ENCODE assay signal across 8 cellular contexts in the genomic region with DNA sequence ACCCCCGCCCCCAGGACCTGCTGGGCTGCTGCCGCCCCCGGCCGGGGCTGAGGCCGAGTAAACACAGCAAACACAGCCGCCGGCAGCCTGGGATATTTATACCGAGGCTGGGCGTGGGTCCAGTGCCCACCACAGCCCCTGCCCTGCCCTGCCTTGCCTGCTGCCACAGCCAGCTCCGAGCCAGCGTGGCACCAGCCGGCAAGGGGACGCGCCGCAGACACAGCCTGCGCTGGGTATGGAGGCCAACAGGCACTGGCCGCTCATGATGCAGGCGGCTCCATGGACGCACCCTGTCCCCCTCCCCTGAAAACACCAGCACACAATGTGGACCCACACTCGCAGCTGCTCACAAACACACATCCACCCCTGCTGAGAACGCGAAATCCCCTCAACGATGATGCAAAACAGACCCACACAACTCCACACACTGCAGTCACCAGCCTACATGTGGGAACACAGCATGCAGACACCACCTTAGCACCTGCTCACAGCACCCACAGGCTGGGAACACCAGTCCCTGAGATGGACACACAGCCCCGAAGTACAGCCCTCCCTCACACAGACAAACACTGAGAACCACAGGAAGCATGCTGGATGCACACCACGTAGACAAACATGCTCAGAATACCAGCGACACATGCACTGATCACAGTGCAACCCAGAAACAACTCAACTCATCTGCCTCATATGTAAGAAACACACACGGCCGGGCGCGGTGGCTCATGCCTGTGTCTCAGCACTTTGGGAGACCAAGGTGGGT. TPM values are rescaled to one million over a fixed set of nuclear protein-coding genes. Genes with fewer than 3 reads are reported as not detected.
DNase-seq lines count a peak whose midpoint lies in the region; ATAC-seq, FAIRE-seq and TF ChIP-seq lines count a peak whose summit lies in the region.

No MANE protein-coding gene starts in this region.

- POLR2A ChIA-PET in AG04450 (lab: Yijun Ruan, JAX) = interaction anchor here (0.9 to 4.9 kb wide), 2 partner anchors 26 to 40 kb away, joined by 7 to 43 read pairs; partner anchors contain the start of gene TGFB1

- H3K27ac Mint-ChIP-seq in activated T-cell treated with anti-CD3 and anti-CD28 coated beads, Interleukin-2, amount 50 U/mL, for 72 hours = peak overlapping the region; percentile 68

- H3K9me3 ChIP-seq in AG04450 (ENCODE audit: control insufficient read depth, insufficient read depth, low read length) = no peaks in the 10 kb centered on the region; the same call in 1 of the 2 replicates

- peaks cover 64% of the 10 kb centered on the region for H3K4me1 Mint-ChIP-seq in activated T-cell treated with anti-CD3 and anti-CD28 coated beads, Interleukin-2, amount 50 U/mL, for 72 hours (ENCODE audit: low read depth)

- H3K27me3 Mint-ChIP-seq in activated T-cell treated with anti-CD3 and anti-CD28 coated beads, Interleukin-2, amount 50 U/mL, for 72 hours (ENCODE audit: low read depth) = no peaks in the 10 kb centered on the region

- H3K36me3 Mint-ChIP-seq in activated T-cell treated with anti-CD3 and anti-CD28 coated beads, Interleukin-2, amount 50 U/mL, for 72 hours (ENCODE audit: insufficient read depth in 2 of 2) = peaks cover 10 to 22% of the 10 kb centered on the region in 2 donors

- H3K27ac ChIP-seq in AG04450 (ENCODE audit: low read depth, low read length) (peak overlapping the region; percentile 100), rectal smooth muscle tissue (ENCODE audit: low read depth, low read length) (peak overlapping the region; percentile 79)

- intact Hi-C loops in Right ventricle myocardium superior (cut with DNase I) = no loop called here

- peak; percentile 70 for FAIRE-seq in GM19239 (lab: Jason Lieb, UNC)

- H3K4me3 ChIP-seq in AG04450 (ENCODE audit: low read depth, low read length) (peak overlapping the region; percentile 12; the same call in 1 of the 2 replicates), rectal smooth muscle tissue (ENCODE audit: low read length) (peak overlapping the region; percentile 51)

- H3K36me3 ChIP-seq in rectal smooth muscle tissue (ENCODE audit: control insufficient read depth, insufficient read depth, low read length) = peaks cover 2% of the 10 kb centered on the region

- H3K9me3 Mint-ChIP-seq in activated T-cell treated with anti-CD3 and anti-CD28 coated beads, Interleukin-2, amount 50 U/mL, for 72 hours = no peaks in the 10 kb centered on the region

- CTCF ChIA-PET in AG04450 (lab: Charles Lee) = interaction anchor here (1.0 kb wide), 1 partner anchor 27 kb away, joined by 3 read pairs; no protein-coding TSS in a partner anchor

- no peak for ATAC-seq in activated T-cell treated with anti-CD3 and anti-CD28 coated beads, Interleukin-2, amount 50 U/mL, for 72 hours (replicated peaks in 1 of 2)
- ATAC-seq in Right ventricle myocardium superior (ENCODE audit: poor library complexity) (peak; percentile 19), GM19351 (IDR thresholded peaks at IDR 0.05; ENCODE audit: unreplicated experiment) (no peak)

- H3K4me1 ChIP-seq in rectal smooth muscle tissue (ENCODE audit: control insufficient read depth, insufficient read depth, low read length) = peaks cover 27% of the 10 kb centered on the region

- H3K9ac ChIP-seq in rectal smooth muscle tissue (ENCODE audit: low read length) = peak overlapping the region; percentile 58

- peak overlapping the region; percentile 74 to 77 for H3K4me3 Mint-ChIP-seq in activated T-cell treated with anti-CD3 and anti-CD28 coated beads, Interleukin-2, amount 50 U/mL, for 72 hours

- DNase-seq in AG04450 (ENCODE audit: low read depth, low spot score) (no peak), GM19239 (ENCODE audit: insufficient read length, low spot score) (peak; percentile 63), Right ventricle myocardium superior (peak; percentile 63), NCI-H524 (lab: John Stamatoyannopoulos, UW) (no peak)
- DNase-seq in activated T-cell treated with anti-CD3 and anti-CD28 coated beads, Interleukin-2, amount 50 U/mL, for 72 hours = peak in 1 of 2 donors; percentile 39
- no peak for DNase-seq in activated CD4-positive, CD25-positive, alpha-beta regulatory T cell (lab: John Stamatoyannopoulos, UW)

- no peaks in the 10 kb centered on the region for H3K27me3 ChIP-seq in AG04450 (ENCODE audit: control insufficient read depth, insufficient read depth, low read length)
- no peaks in the 10 kb centered on the region for H3K27me3 ChIP-seq in rectal smooth muscle tissue (ENCODE audit: control insufficient read depth, insufficient read depth, low read length)

- no peak for TF ChIP-seq CTCF in AG04450 (IDR thresholded peaks at IDR 0.05; ENCODE audit: low read depth, low read length)

RNA-seq across cellular contexts. Expression of gene CCDC97, which starts 16.2 kb away (rescaled TPM):
- polyA plus RNA-seq in AG04450 (2011; rRNA removed) = 8.5 and 9.3 TPM in 2 replicates
- polyA minus RNA-seq in AG04450 (2011; rRNA and poly(A)+ RNA removed) = 14.0 and 15.8 TPM in 2 replicates
- total RNA-seq in activated T-cell treated with anti-CD3 and anti-CD28 coated beads, Interleukin-2, amount 50 U/mL, for 72 hours = 10 to 100 TPM; 28.8 to 33.4 TPM
- 14.3 TPM for total RNA-seq in Right ventricle myocardium superior

RNA-seq across cellular contexts. Expression of gene TGFB1, which starts 27.6 kb away (rescaled TPM):
- polyA plus RNA-seq in AG04450 (2011; rRNA removed) = 4.9 and 11.2 TPM in 2 replicates
- 22.8 and 28.9 TPM in 2 replicates for polyA minus RNA-seq in AG04450 (2011; rRNA and poly(A)+ RNA removed)
- 10 to 100 TPM; 93.5 to 94.2 TPM for total RNA-seq in activated T-cell treated with anti-CD3 and anti-CD28 coated beads, Interleukin-2, amount 50 U/mL, for 72 hours
- total RNA-seq in Right ventricle myocardium superior = 13.1 TPM

RNA-seq across cellular contexts. Expression of gene B9D2, which starts 37.8 kb away (rescaled TPM):
- polyA plus RNA-seq in AG04450 (2011; rRNA removed) = 3.9 and 5.1 TPM in 2 replicates
- 1.3 and 1.7 TPM in 2 replicates for polyA minus RNA-seq in AG04450 (2011; rRNA and poly(A)+ RNA removed)
- total RNA-seq in activated T-cell treated with anti-CD3 and anti-CD28 coated beads, Interleukin-2, amount 50 U/mL, for 72 hours = 1 to 10 TPM; 6.4 to 7.7 TPM
- total RNA-seq in Right ventricle myocardium superior = 2.6 TPM

RNA-seq across cellular contexts. Expression of gene TMEM91, which starts 50.2 kb away (rescaled TPM):
- 5.2 and 6.3 TPM in 2 replicates for polyA plus RNA-seq in AG04450 (2011; rRNA removed)
- 8.4 and 17.7 TPM in 2 replicates for polyA minus RNA-seq in AG04450 (2011; rRNA and poly(A)+ RNA removed)
- total RNA-seq in activated T-cell treated with anti-CD3 and anti-CD28 coated beads, Interleukin-2, amount 50 U/mL, for 72 hours = 10 to 100 TPM; 12.3 to 12.8 TPM
- total RNA-seq in Right ventricle myocardium superior = 3.5 TPM

Comparison
In these comparisons a context has a peak if more than half of its experiments do, and no peak if none do; other contexts are left out.
1. DNase-seq: peak in GM19239 (single experiment) and Right ventricle myocardium superior (single experiment); none in AG04450 (single experiment), activated CD4-positive, CD25-positive, alpha-beta regulatory T cell (0 of 4) and NCI-H524 (0 of 2).